ENCODE assay signal across 8 cellular contexts in genomic region chr10:75111906-75112703, GRCh38. TPM values are rescaled to one million over a fixed set of nuclear protein-coding genes. Genes with fewer than 3 reads are reported as not detected.
DNase-seq lines count a peak whose midpoint lies in the region; ATAC-seq and TF ChIP-seq lines count a peak whose summit lies in the region.

No MANE protein-coding gene starts in this region.

- WGBS in urinary bladder, result 1% methylated on average over 23 of the region's 23 CpGs

- intact Hi-C loops in PC-9 (cut with micrococcal nuclease; ENCODE audit: unreplicated experiment), result loop anchor here (1.0 to 5.0 kb wide), 4 partner anchors 76 to 1327 kb away; partner anchors contain the start of genes COMTD1, KAT6B and ZSWIM8

- H2AFZ ChIP-seq in PC-9 (peak overlapping the region; percentile 99), neuron (ENCODE audit: low read depth, low read length) (peak overlapping the region; percentile 90)

- H3K9me2 ChIP-seq in PC-9 (ENCODE audit: insufficient read depth), result no peaks in the 10 kb centered on the region

- H3K36me3 Mint-ChIP-seq in activated naive CD4-positive, alpha-beta T cell treated with anti-CD3 and anti-CD28 coated beads, Interleukin-2, amount 10 ng/mL, durations not matched to agents 7 days and 5 days, result peaks cover 4% of the 10 kb centered on the region

- peaks cover 52% of the 10 kb centered on the region for H3K79me2 ChIP-seq in PC-9 (ENCODE audit: low read depth)

- CTCF ChIA-PET in PC-9 (lab: Charles Lee), result interaction anchor here (0.6 to 0.8 kb wide), 3 partner anchors 38 to 1617 kb away, joined by 4 to 6 read pairs (median 4); partner anchors contain the start of gene COMTD1
- CTCF ChIA-PET in activated naive CD4-positive, alpha-beta T cell treated with anti-CD3 and anti-CD28 coated beads, Interleukin-2, amount 10 ng/mL, durations not matched to agents 7 days and 5 days (lab: Charles Lee), result interaction anchor here (1.2 to 3.3 kb wide), 3 partner anchors 76 to 123 kb away, joined by 4 to 13 read pairs (median 7); partner anchors contain the start of genes COMTD1 and VDAC2

- peak overlapping the region; percentile 76 for H3K4me3 Mint-ChIP-seq in activated naive CD4-positive, alpha-beta T cell treated with anti-CD3 and anti-CD28 coated beads, Interleukin-2, amount 10 ng/mL, durations not matched to agents 7 days and 5 days

- H3K4me1 Mint-ChIP-seq in activated naive CD4-positive, alpha-beta T cell treated with anti-CD3 and anti-CD28 coated beads, Interleukin-2, amount 10 ng/mL, durations not matched to agents 7 days and 5 days, result peaks cover 55% of the 10 kb centered on the region

- H3K27ac ChIP-seq in BLaER1 treated with 17β-estradiol and CSF1 and Interleukin-3, amounts not matched to agents 10 nM and 100 nM, result peak overlapping the region; percentile 90 to 98 (median 94)
- H3K27ac ChIP-seq in PC-9 (peak overlapping the region; percentile 88), urinary bladder (ENCODE audit: low read depth) (peak overlapping the region; percentile 97)

- ATAC-seq in GM19043 (IDR thresholded peaks at IDR 0.05; ENCODE audit: low read depth, unreplicated experiment) (peak; percentile 23), HG03342 (IDR thresholded peaks at IDR 0.05; ENCODE audit: unreplicated experiment) (peak; percentile 33)

- no peaks in the 10 kb centered on the region for H3K9me3 Mint-ChIP-seq in activated naive CD4-positive, alpha-beta T cell treated with anti-CD3 and anti-CD28 coated beads, Interleukin-2, amount 10 ng/mL, durations not matched to agents 7 days and 5 days

- peak overlapping the region; percentile 79 to 97 (median 91) for H3K4me3 ChIP-seq in BLaER1 treated with 17β-estradiol and CSF1 and Interleukin-3, amounts not matched to agents 10 nM and 100 nM
- peak overlapping the region; percentile 95 for H3K4me3 ChIP-seq in PC-9
- peak overlapping the region; percentile 86 for H3K4me3 ChIP-seq in neuron (ENCODE audit: low read length)
- H3K4me3 ChIP-seq in urinary bladder (ENCODE audit: low read depth, low read length), result peak overlapping the region; percentile 76

- H3K27me3 ChIP-seq in BLaER1 treated with 17β-estradiol and CSF1 and Interleukin-3, amounts not matched to agents 10 nM and 100 nM, result no peaks in the 10 kb centered on the region
- H3K27me3 ChIP-seq in PC-9 (ENCODE audit: insufficient read depth, low read depth) (no peaks in the 10 kb centered on the region), neuron (ENCODE audit: insufficient read depth, low read length) (no peaks in the 10 kb centered on the region)

- no peaks in the 10 kb centered on the region for H3K9me3 ChIP-seq in BLaER1 treated with 17β-estradiol and CSF1 and Interleukin-3, amounts not matched to agents 10 nM and 100 nM (replicated peaks in 1 of 11)
- H3K9me3 ChIP-seq in PC-9 (ENCODE audit: insufficient read depth, low read depth) (no peaks in the 10 kb centered on the region), neuron (ENCODE audit: low read length) (no peaks in the 10 kb centered on the region)

- BruUV-seq in PC-9 (replicated peaks; lab: Mats Ljungman, UMichigan), result no TSS peak

- H4K20me1 ChIP-seq in BLaER1 treated with 17β-estradiol and CSF1 and Interleukin-3, amounts not matched to agents 10 nM and 100 nM, result peaks cover 22 to 47% (median 44%) of the 10 kb centered on the region in 11 experiments; a peak in 21 of 22 replicates
- H4K20me1 ChIP-seq in PC-9 (ENCODE audit: insufficient read depth), result peaks cover 8% of the 10 kb centered on the region; the same call in 1 of the 2 replicates

- TF ChIP-seq CTCF in PC-9 (conservative IDR thresholded peaks at IDR 0.05), result no peak

- no peaks in the 10 kb centered on the region for H3K27me3 Mint-ChIP-seq in activated naive CD4-positive, alpha-beta T cell treated with anti-CD3 and anti-CD28 coated beads, Interleukin-2, amount 10 ng/mL, durations not matched to agents 7 days and 5 days

- POLR2A ChIA-PET in PC-9 (lab: Charles Lee; ENCODE audit: unreplicated experiment), result interaction anchor here (0.7 kb wide), 1 partner anchor 85 kb away, joined by 11 read pairs; no protein-coding TSS in a partner anchor

- DNase-seq in PC-9 (peak in 1 of 2 experiments; percentile 53), germinal center (ENCODE audit: low spot score) (peak; percentile 64)
- peak; percentile 58 for DNase-seq in activated naive CD4-positive, alpha-beta T cell treated with anti-CD3 and anti-CD28 coated beads, Interleukin-2, amount 10 ng/mL, durations not matched to agents 7 days and 5 days

- peaks cover 52 to 77% (median 61%) of the 10 kb centered on the region in 10 experiments for H3K4me1 ChIP-seq in BLaER1 treated with 17β-estradiol and CSF1 and Interleukin-3, amounts not matched to agents 10 nM and 100 nM
- H3K4me1 ChIP-seq in PC-9 (replicated peaks; ENCODE audit: insufficient read depth) (peaks cover 35% of the 10 kb centered on the region), neuron (ENCODE audit: insufficient read depth, low read length) (peaks cover 3% of the 10 kb centered on the region), urinary bladder (ENCODE audit: insufficient read depth) (no peaks in the 10 kb centered on the region)

- peak overlapping the region; percentile 89 for H3K27ac Mint-ChIP-seq in activated naive CD4-positive, alpha-beta T cell treated with anti-CD3 and anti-CD28 coated beads, Interleukin-2, amount 10 ng/mL, durations not matched to agents 7 days and 5 days

- peaks cover 51% of the 10 kb centered on the region for H3F3A ChIP-seq in PC-9 (ENCODE audit: insufficient read depth, low read depth)

- H3K36me3 ChIP-seq in BLaER1 treated with 17β-estradiol and CSF1 and Interleukin-3, amounts not matched to agents 10 nM and 100 nM, result 0 out of 22 replicates have a peak, but pooled peaks cover 0 to 4% (median 0%) of the 10 kb centered on the region in 11 experiments
- H3K36me3 ChIP-seq in PC-9 (ENCODE audit: low read depth), result no peaks in the 10 kb centered on the region
- H3K36me3 ChIP-seq in neuron (ENCODE audit: insufficient read depth, low read length), result no peaks in the 10 kb centered on the region
- no peaks in the 10 kb centered on the region for H3K36me3 ChIP-seq in urinary bladder (ENCODE audit: insufficient read depth)

- peak overlapping the region; percentile 69 to 98 (median 84) for H3K4me2 ChIP-seq in BLaER1 treated with 17β-estradiol and CSF1 and Interleukin-3, amounts not matched to agents 10 nM and 100 nM
- peak overlapping the region; percentile 94 for H3K4me2 ChIP-seq in PC-9

- peak overlapping the region; percentile 90 to 99 (median 94) for H3K9ac ChIP-seq in BLaER1 treated with 17β-estradiol and CSF1 and Interleukin-3, amounts not matched to agents 10 nM and 100 nM

RNA-seq across cellular contexts. Expression of gene SAMD8, which starts 0.6 kb away (rescaled TPM):
- total RNA-seq in PC-9 (2021), result 27.6 and 31.1 TPM in 2 replicates
- 42.2 TPM for total RNA-seq in urinary bladder
- 12.0 TPM for polyA plus RNA-seq in urinary bladder
